In the genomic region with DNA sequence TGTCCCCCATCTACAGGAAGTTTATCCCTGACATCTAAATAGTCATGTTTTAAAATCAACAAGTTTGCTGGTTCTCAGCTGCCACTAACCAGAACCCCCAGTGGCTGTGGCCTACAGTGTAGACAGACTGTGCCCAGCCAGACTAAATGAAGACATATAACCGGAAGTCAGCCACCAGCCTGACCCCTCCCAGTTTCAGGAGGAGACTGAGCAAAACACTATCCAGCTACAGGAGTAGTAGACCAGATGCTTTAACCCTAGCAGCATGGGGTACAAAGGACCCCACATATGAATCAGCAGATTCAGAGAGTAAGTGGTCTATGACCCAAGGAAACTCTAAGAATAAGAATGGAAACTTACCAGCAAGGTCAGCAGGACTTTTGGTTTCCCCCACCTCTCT, we compare ENCODE assay signal across 8 cellular contexts.
DNase-seq lines count a peak whose midpoint lies in the region; ATAC-seq and TF ChIP-seq lines count a peak whose summit lies in the region.

No MANE protein-coding gene starts in this region.

- CTCF ChIA-PET in activated CD8-positive, alpha-beta T cell treated with anti-CD3 and anti-CD28 coated beads for 36 hours (lab: Charles Lee) = interaction anchor here (0.8 to 1.3 kb wide), 6 partner anchors 15 to 107 kb away, joined by 3 to 6 read pairs (median 3); partner anchors contain the start of gene HIC1

- TF ChIP-seq CTCF in activated CD8-positive, alpha-beta T cell treated with anti-CD3 and anti-CD28 coated beads for 36 hours (IDR thresholded peaks at IDR 0.05) = no peak

- DNase-seq in activated naive CD4-positive, alpha-beta T cell treated with anti-CD3 and anti-CD28 coated beads, Interleukin-2, amount 50 U/mL, for 16 hours = no peak
- peak; percentile 37 for DNase-seq in activated CD8-positive, alpha-beta T cell treated with anti-CD3 and anti-CD28 coated beads for 36 hours
- peak; percentile 47 for DNase-seq in myocyte (ENCODE audit: low read depth)
- DNase-seq in KG1 (lab: John Stamatoyannopoulos, UW) = no peak
- no peak for DNase-seq in HUDEP-2 (lab: John Stamatoyannopoulos, UW; ENCODE audit: unreplicated experiment in 76 of 76)
- DNase-seq in activated CD8-positive, alpha-beta memory T cell treated with anti-CD3 and anti-CD28 coated beads, Interleukin-2, amount 50 U/mL, for 48 hours = no peak

- intact Hi-C loops in activated CD8-positive, alpha-beta T cell treated with anti-CD3 and anti-CD28 coated beads for 36 hours (cut with micrococcal nuclease) = no loop called here

- H3K27me3 Mint-ChIP-seq in activated naive CD4-positive, alpha-beta T cell treated with anti-CD3 and anti-CD28 coated beads, Interleukin-2, amount 50 U/mL, for 24 hours = no peaks in the 10 kb centered on the region
- H3K27me3 Mint-ChIP-seq in activated CD8-positive, alpha-beta T cell treated with anti-CD3 and anti-CD28 coated beads for 36 hours = no peaks in the 10 kb centered on the region

- peaks cover 21% of the 10 kb centered on the region for H3K4me1 Mint-ChIP-seq in activated naive CD4-positive, alpha-beta T cell treated with anti-CD3 and anti-CD28 coated beads, Interleukin-2, amount 50 U/mL, for 24 hours
- H3K4me1 Mint-ChIP-seq in activated CD8-positive, alpha-beta T cell treated with anti-CD3 and anti-CD28 coated beads for 36 hours (ENCODE audit: low read depth) = peaks cover 25% of the 10 kb centered on the region

- H3K4me3 Mint-ChIP-seq in activated naive CD4-positive, alpha-beta T cell treated with anti-CD3 and anti-CD28 coated beads, Interleukin-2, amount 50 U/mL, for 24 hours = no peak overlapping the region
- no peak overlapping the region for H3K4me3 Mint-ChIP-seq in activated CD8-positive, alpha-beta T cell treated with anti-CD3 and anti-CD28 coated beads for 36 hours

- POLR2A ChIA-PET in activated CD8-positive, alpha-beta T cell treated with anti-CD3 and anti-CD28 coated beads for 36 hours (lab: Charles Lee) = no interaction called here

- ATAC-seq in HG03139 (IDR thresholded peaks at IDR 0.05; ENCODE audit: unreplicated experiment) = peak; percentile 58
- ATAC-seq in activated CD8-positive, alpha-beta T cell treated with anti-CD3 and anti-CD28 coated beads for 36 hours = peak; percentile 89

- H3K9me3 Mint-ChIP-seq in activated naive CD4-positive, alpha-beta T cell treated with anti-CD3 and anti-CD28 coated beads, Interleukin-2, amount 50 U/mL, for 24 hours = no peaks in the 10 kb centered on the region
- H3K9me3 Mint-ChIP-seq in activated CD8-positive, alpha-beta T cell treated with anti-CD3 and anti-CD28 coated beads for 36 hours = no peaks in the 10 kb centered on the region

- H3K27ac Mint-ChIP-seq in activated naive CD4-positive, alpha-beta T cell treated with anti-CD3 and anti-CD28 coated beads, Interleukin-2, amount 50 U/mL, for 24 hours = peak overlapping the region; percentile 21
- peak overlapping the region; percentile 44 for H3K27ac Mint-ChIP-seq in activated CD8-positive, alpha-beta T cell treated with anti-CD3 and anti-CD28 coated beads for 36 hours

- peaks cover 3% of the 10 kb centered on the region for H3K36me3 Mint-ChIP-seq in activated naive CD4-positive, alpha-beta T cell treated with anti-CD3 and anti-CD28 coated beads, Interleukin-2, amount 50 U/mL, for 24 hours
- H3K36me3 Mint-ChIP-seq in activated CD8-positive, alpha-beta T cell treated with anti-CD3 and anti-CD28 coated beads for 36 hours (ENCODE audit: low read depth) = peaks cover 8% of the 10 kb centered on the region

Comparison
In these comparisons a context has a peak if more than half of its experiments do, and no peak if none do; other contexts are left out.
1. DNase-seq: peak in activated CD8-positive, alpha-beta T cell treated with anti-CD3 and anti-CD28 coated beads for 36 hours (single experiment) and myocyte (single experiment); none in activated naive CD4-positive, alpha-beta T cell treated with anti-CD3 and anti-CD28 coated beads, Interleukin-2, amount 50 U/mL, for 16 hours (single experiment), KG1 (single experiment), HUDEP-2 (0 of 76) and activated CD8-positive, alpha-beta memory T cell treated with anti-CD3 and anti-CD28 coated beads, Interleukin-2, amount 50 U/mL, for 48 hours (single experiment).